Comparison of ENCODE assay signal across 24 cellular contexts in genomic region chrX:12798601-12799000, GRCh38. TPM values are rescaled to one million over a fixed set of nuclear protein-coding genes. Genes with fewer than 3 reads are reported as not detected.
DNase-seq lines count a peak whose midpoint lies in the region.
"Had no signal": no experiment of that assay in that cellular context is flagged by ENCODE, and none has a peak within 500 bp of the region (broad histone marks: within the 10 kb centered on the region; RNA-seq: fewer than 3 reads in every experiment).

No MANE protein-coding gene starts in this region.

- peaks cover 46% of the 10 kb centered on the region for H3K36me3 ChIP-seq in SJSA1

- H3K4me1 ChIP-seq in SJSA1 (replicated peaks): peaks cover 7% of the 10 kb centered on the region; the same call in 1 of the 2 replicates
- H3K4me1 ChIP-seq: A549 had no signal

- H3K27me3 ChIP-seq in SJSA1 (replicated peaks): no peaks in the 10 kb centered on the region

- no peak overlapping the region for H3K4me3 ChIP-seq in SJSA1
- H3K4me3 ChIP-seq: A549, GM23248, SK-N-MC had no signal

- no peaks in the 10 kb centered on the region for H3K9me3 ChIP-seq in SJSA1 (replicated peaks)
- H3K9me3 ChIP-seq: A549 had no signal

- DNase-seq in EH (ENCODE audit: low read depth) (peak; percentile 18), SJSA1 (ENCODE audit: low read depth in 1 of 2, low spot score in 2 of 2) (peak; percentile 38 to 40), fibroblast of gingiva (ENCODE audit: low read depth) (peak; percentile 60), non-pigmented ciliary epithelial cell (ENCODE audit: low read depth) (peak; percentile 6), OCI-M1 (lab: John Stamatoyannopoulos, UW) (no peak)
- DNase-seq in activated T-cell treated with anti-CD3 and anti-CD28 coated beads, Interleukin-2, amount 50 U/mL, for 48 hours: no peak
- DNase-seq in activated effector memory CD4-positive, alpha-beta T cell treated with anti-CD3 and anti-CD28 coated beads, Interleukin-2, amount 50 U/mL, for 16 hours: no peak
- DNase-seq: Calu3, DMS79 treated with DMSO at 0.1 percent for 48 hours, GM23248, H9, HFFc6, NCI-H1092 treated with DMSO at 0.1 percent for 48 hours, NCI-H1436, NCI-H187, NCI-H2081 treated with DMSO at 0.1 percent for 48 hours, NCI-H2171, NCI-H226, NCI-H510A, NCI-H69, SHP77 treated with DMSO at 0.1 percent for 48 hours had no signal

- no peak overlapping the region for H3K27ac ChIP-seq in SJSA1
- H3K27ac ChIP-seq: A549, GM23248, RWPE1, SK-N-MC had no signal

RNA-seq across cellular contexts. Expression of gene PRPS2, which starts 7.4 kb away (rescaled TPM):
- total RNA-seq in SJSA1 (2014; rRNA removed; shearing (Covaris generic)): 67.5 and 79.3 TPM in 2 replicates

Comparison
In these comparisons a context has a peak if more than half of its experiments do, and no peak if none do; other contexts are left out.
1. DNase-seq: peak in EH (single experiment), SJSA1 (2 of 2), fibroblast of gingiva (single experiment) and non-pigmented ciliary epithelial cell (single experiment); none in OCI-M1 (single experiment), activated T-cell treated with anti-CD3 and anti-CD28 coated beads, Interleukin-2, amount 50 U/mL, for 48 hours (0 of 2) and activated effector memory CD4-positive, alpha-beta T cell treated with anti-CD3 and anti-CD28 coated beads, Interleukin-2, amount 50 U/mL, for 16 hours (single experiment).